In the genomic region with DNA sequence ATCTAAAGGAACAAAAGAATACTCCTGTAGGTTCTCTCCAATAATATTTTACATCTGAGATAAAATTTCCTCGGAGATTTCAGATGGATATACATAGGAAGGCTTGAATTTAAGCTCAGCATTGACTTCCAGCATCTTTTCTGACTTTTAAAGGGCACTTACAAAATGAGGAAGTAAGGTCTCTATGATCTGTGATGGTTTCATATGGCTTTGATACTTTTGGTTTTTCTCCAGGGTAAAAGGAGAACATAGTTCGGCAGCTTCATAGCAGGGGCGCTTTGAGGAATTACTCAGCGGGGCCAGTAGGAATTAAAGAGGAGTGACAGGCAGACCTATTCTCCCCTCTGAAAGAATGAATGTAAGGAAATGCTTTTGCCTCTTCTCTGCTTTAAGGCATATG, we compare ENCODE assay signal across 15 cellular contexts.
"Had no signal": no experiment of that assay in that cellular context is flagged by ENCODE, and none has a peak within 500 bp of the region (broad histone marks: within the 10 kb centered on the region; RNA-seq: fewer than 3 reads in every experiment).

No MANE protein-coding gene starts in this region.

- H3K36me3 ChIP-seq: esophagus squamous epithelium, left lung, sigmoid colon, spleen, suprapubic skin had no signal

- H3K4me1 ChIP-seq: esophagus squamous epithelium, left lung, parathyroid adenoma, sigmoid colon, spleen, suprapubic skin had no signal

- H3K27ac ChIP-seq: esophagus squamous epithelium, hepatocyte, left lung, parathyroid adenoma, sigmoid colon, spleen, suprapubic skin had no signal

- DNase-seq: activated CD4-positive, alpha-beta T cell treated with anti-CD3 and anti-CD28 coated beads, Interleukin-2, amount 50 U/mL, for 48 hours; activated naive CD4-positive, alpha-beta T cell treated with anti-CD3 and anti-CD28 coated beads for 36 hours; activated naive CD8-positive, alpha-beta T cell treated with anti-CD3 and anti-CD28 coated beads, Interleukin-2, amount 50 U/mL, for 24 hours; aorta; cortex of kidney; effector CD8-positive, alpha-beta T cell; esophagus squamous epithelium; left lung; mammary epithelial cell; naive B cell; sigmoid colon; spleen had no signal

- H3K27me3 ChIP-seq: esophagus squamous epithelium, hepatocyte, left lung, sigmoid colon, spleen, suprapubic skin had no signal

- H3K79me2 ChIP-seq: hepatocyte, parathyroid adenoma had no signal

- ATAC-seq: activated naive CD8-positive, alpha-beta T cell treated with anti-CD3 and anti-CD28 coated beads, Interleukin-2, amount 50 U/mL, for 24 hours; left lung had no signal

- H3K4me2 ChIP-seq: hepatocyte had no signal

- H3K9ac ChIP-seq: parathyroid adenoma had no signal

- H2AFZ ChIP-seq: hepatocyte, parathyroid adenoma had no signal

- H3K9me3 ChIP-seq: esophagus squamous epithelium, left lung, sigmoid colon, spleen, suprapubic skin had no signal

- H3K4me3 ChIP-seq: esophagus squamous epithelium, hepatocyte, left lung, sigmoid colon, spleen, suprapubic skin had no signal
